In the genomic region with DNA sequence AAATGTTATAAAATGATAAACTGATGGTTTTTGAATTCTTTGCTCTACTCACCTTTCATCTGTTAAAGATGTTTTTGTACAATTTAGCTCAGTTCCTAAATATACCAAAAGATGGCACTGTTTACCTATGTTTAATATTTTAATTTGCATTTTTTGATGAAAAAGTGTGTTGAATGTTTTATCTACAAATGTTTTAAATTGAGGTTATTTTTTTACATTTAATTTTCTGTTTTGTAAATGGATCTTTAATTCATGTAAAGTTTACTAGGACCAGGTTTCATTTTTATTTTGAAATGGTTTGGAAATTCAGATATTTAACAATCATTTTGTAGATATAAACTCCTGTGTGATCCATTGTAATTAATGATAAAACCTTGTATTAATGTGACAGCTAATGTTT, we compare ENCODE assay signal across 8 cellular contexts. TPM values are rescaled to one million over a fixed set of nuclear protein-coding genes. Genes with fewer than 3 reads are reported as not detected.
DNase-seq lines count a peak whose midpoint lies in the region; ATAC-seq and TF ChIP-seq lines count a peak whose summit lies in the region.

No MANE protein-coding gene starts in this region.

- no peak for TF ChIP-seq POLR2A in adrenal gland (IDR thresholded peaks at IDR 0.05)
- TF ChIP-seq POLR2A in right lobe of liver (IDR thresholded peaks at IDR 0.05): no peak
- TF ChIP-seq POLR2A in GM18505 (IDR thresholded peaks at IDR 0.05; ENCODE audit: borderline replicate concordance, extremely low read depth, insufficient read depth, insufficient read length): no peak

- peak; percentile 40 to 83 (median 66) for TF ChIP-seq CTCF in adrenal gland (IDR thresholded peaks at IDR 0.05)
- peak; percentile 60 to 70 (median 64) for TF ChIP-seq CTCF in right lobe of liver (IDR thresholded peaks at IDR 0.05)

- intact Hi-C loops in adrenal gland (cut with DNase I) (loop anchor here in 1 of 2 donors (5.0 kb wide), 1 partner anchor 1023 kb away; no protein-coding TSS in a partner anchor), right lobe of liver (cut with DNase I) (no loop called here)

- H3K27me3 ChIP-seq in adrenal gland (no peaks in the 10 kb centered on the region), right lobe of liver (no peaks in the 10 kb centered on the region)

- H3K9me3 ChIP-seq in KOPT-K1 (ENCODE audit: insufficient read depth, low read length, poor library complexity, severe bottlenecking) (no peaks in the 10 kb centered on the region), adrenal gland (replicated peaks in 1 of 3) (no peaks in the 10 kb centered on the region), right lobe of liver (no peaks in the 10 kb centered on the region)

- peak; percentile 37 for DNase-seq in DMS53 (lab: John Stamatoyannopoulos, UW)
- DNase-seq in adrenal gland: no peak
- no peak for DNase-seq in right lobe of liver

- H3K36me3 ChIP-seq in KOPT-K1 (ENCODE audit: insufficient read depth, low read length): peaks cover 9% of the 10 kb centered on the region; the same call in 1 of the 2 replicates
- H3K36me3 ChIP-seq in adrenal gland (replicated peaks in 1 of 2): no peaks in the 10 kb centered on the region
- H3K36me3 ChIP-seq in right lobe of liver: no peaks in the 10 kb centered on the region

- H3K4me1 ChIP-seq in adrenal gland (replicated peaks in 1 of 2): no peaks in the 10 kb centered on the region
- H3K4me1 ChIP-seq in right lobe of liver: peaks cover 0 to 5% (median 0%) of the 10 kb centered on the region in 4 donors

- no peak overlapping the region for H3K4me3 ChIP-seq in adrenal gland
- no peak overlapping the region for H3K4me3 ChIP-seq in right lobe of liver

- H3K27ac ChIP-seq in KOPT-K1 (ENCODE audit: low read depth, low read length, poor library complexity, severe bottlenecking) (peak overlapping the region; percentile 64), adrenal gland (no peak overlapping the region), right lobe of liver (no peak overlapping the region)

- peak in 3 of 4 donors; percentile 34 to 50 (median 43) for ATAC-seq in right lobe of liver
- no peak for ATAC-seq in GM18520 (IDR thresholded peaks at IDR 0.05; ENCODE audit: unreplicated experiment)
- ATAC-seq in HG02798 (IDR thresholded peaks at IDR 0.05; ENCODE audit: poor library complexity, unreplicated experiment): no peak
- no peak for ATAC-seq in GM18505 (IDR thresholded peaks at IDR 0.05; ENCODE audit: unreplicated experiment)
- ATAC-seq in HG03135 (IDR thresholded peaks at IDR 0.05; ENCODE audit: unreplicated experiment): no peak

RNA-seq across cellular contexts. Expression of a gene that starts 30.0 kb away (rescaled TPM):
- total RNA-seq in adrenal gland: 10 to 100 TPM in 6 of 8 donors, 1 to 10 TPM in 2; 8.5 to 14.4 (median 11.3) TPM
- polyA plus RNA-seq in adrenal gland: 1 to 10 TPM; 3.9 to 8.4 (median 5.5) TPM
- 1 to 10 TPM; 4.5 to 7.0 (median 6.2) TPM for total RNA-seq in right lobe of liver

Comparison
In these comparisons a context has a peak if more than half of its experiments do, and no peak if none do; other contexts are left out.
1. ATAC-seq: peak in right lobe of liver (3 of 4); none in GM18520 (single experiment), HG02798 (single experiment), GM18505 (single experiment) and HG03135 (single experiment).